26 cellular contexts compared by ENCODE assay signal in the genomic region with DNA sequence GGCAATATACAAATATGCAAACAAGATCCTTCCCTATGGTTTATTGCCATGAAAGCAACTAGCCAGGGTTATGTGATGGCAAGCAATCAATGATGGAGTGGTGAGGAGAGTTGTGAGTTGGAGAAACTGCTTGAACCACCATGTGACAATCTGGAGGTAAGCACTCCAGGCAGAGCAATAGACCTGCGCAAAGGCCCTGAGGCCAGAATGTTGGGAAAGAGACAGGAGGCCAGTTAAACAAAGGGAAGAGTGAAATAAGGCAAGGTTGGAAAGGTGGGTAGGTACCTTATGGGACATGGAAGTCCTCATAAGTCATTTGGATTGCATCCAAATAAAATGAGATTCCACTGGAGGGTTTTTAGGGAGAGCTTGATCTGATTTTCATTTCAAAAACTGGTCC.
"Had no signal": no experiment of that assay in that cellular context is flagged by ENCODE, and none has a peak within 500 bp of the region (broad histone marks: within the 10 kb centered on the region; RNA-seq: fewer than 3 reads in every experiment).

No MANE protein-coding gene starts in this region.

- H3K4me1 Mint-ChIP-seq: memory B cell; naive B cell; stimulated activated memory B cell treated with anti-CD40 and anti-IgM and Interleukin-4, amounts not matched to agents 10 μg/mL and 1 μg/mL and 100 μg/mL, for 72 hours had no signal

- H3K27me3 Mint-ChIP-seq: stimulated activated memory B cell treated with anti-CD40 and anti-IgM and Interleukin-4, amounts not matched to agents 10 μg/mL and 1 μg/mL and 100 μg/mL, for 72 hours; stimulated activated naive CD8-positive, alpha-beta T cell treated with anti-CD3 and anti-CD28 coated beads, Interleukin-15, Interleukin-2, amounts not matched to agents 100 ng/mL and 50 ng/mL, for 24 hours had no signal

- H3K4me3 ChIP-seq: colonic mucosa, esophagus muscularis mucosa, gastroesophageal sphincter, heart left ventricle, hepatocyte, lung, mucosa of descending colon, prostate gland, right atrium auricular region, spleen, thoracic aorta, transverse colon had no signal

- H2AFZ ChIP-seq: hepatocyte had no signal

- H3K4me2 ChIP-seq: hepatocyte had no signal

- H3K9me3 ChIP-seq: colonic mucosa, esophagus muscularis mucosa, gastroesophageal sphincter, heart left ventricle, mucosa of descending colon, prostate gland, right atrium auricular region, spleen, thoracic aorta, transverse colon had no signal

- FAIRE-seq: endothelial cell of umbilical vein, kidney had no signal

- DNase-seq: colonic mucosa; effector CD8-positive, alpha-beta T cell; endodermal cell; foreskin keratinocyte; heart left ventricle; kidney; mucosa of descending colon; naive B cell; nucleus accumbens; spleen; stimulated activated CD4-positive, alpha-beta T cell treated with anti-CD3 and anti-CD28 coated beads, Interleukin-4, amount 100 ng/mL, for 4 hours; transverse colon had no signal

- H3K36me3 ChIP-seq: colonic mucosa, esophagus muscularis mucosa, gastroesophageal sphincter, heart left ventricle, prostate gland, right atrium auricular region, spleen, thoracic aorta, transverse colon had no signal

- H3K27me3 ChIP-seq: colonic mucosa, esophagus muscularis mucosa, foreskin keratinocyte, gastroesophageal sphincter, hepatocyte, right atrium auricular region, spleen, transverse colon had no signal

- H3K4me1 ChIP-seq: colonic mucosa, prostate gland had no signal

- H3K27ac ChIP-seq: colonic mucosa, esophagus muscularis mucosa, foreskin keratinocyte, gastroesophageal sphincter, heart left ventricle, hepatocyte, prostate gland, right atrium auricular region, spleen, thoracic aorta, transverse colon had no signal

- H3K79me2 ChIP-seq: hepatocyte had no signal

- H3K9me3 Mint-ChIP-seq: dendritic cell treated with granulocyte-macrophage colony-stimulating factor and Interleukin-4, amounts not matched to agents 40 ng/mL and 50 ng/mL, for 4 days; endodermal cell; memory B cell had no signal

- H3K36me3 Mint-ChIP-seq: memory B cell; mesothelial cell of epicardium; naive B cell; natural killer cell treated with Interleukin-12 subunit alpha and Interleukin-12 subunit beta and Interleukin-15 and Interleukin-18, amount 100 ng/mL, for 72 hours; stimulated activated memory B cell treated with anti-CD40 and anti-IgM and Interleukin-4, amounts not matched to agents 10 μg/mL and 1 μg/mL and 100 μg/mL, for 72 hours had no signal

- H3K27ac Mint-ChIP-seq: dendritic cell treated with granulocyte-macrophage colony-stimulating factor and Interleukin-4, amounts not matched to agents 40 ng/mL and 50 ng/mL, for 4 days; endodermal cell; memory B cell; mesothelial cell of epicardium; natural killer cell treated with Interleukin-12 subunit alpha and Interleukin-12 subunit beta and Interleukin-15 and Interleukin-18, amount 100 ng/mL, for 72 hours; stimulated activated memory B cell treated with anti-CD40 and anti-IgM and Interleukin-4, amounts not matched to agents 10 μg/mL and 1 μg/mL and 100 μg/mL, for 72 hours; stimulated activated naive CD8-positive, alpha-beta T cell treated with anti-CD3 and anti-CD28 coated beads, Interleukin-15, Interleukin-2, amounts not matched to agents 100 ng/mL and 50 ng/mL, for 24 hours had no signal

- H3K4me3 Mint-ChIP-seq: dendritic cell treated with granulocyte-macrophage colony-stimulating factor and Interleukin-4, amounts not matched to agents 40 ng/mL and 50 ng/mL, for 4 days; endodermal cell; memory B cell; mesothelial cell of epicardium; naive B cell; natural killer cell treated with Interleukin-12 subunit alpha and Interleukin-12 subunit beta and Interleukin-15 and Interleukin-18, amount 100 ng/mL, for 72 hours; stimulated activated memory B cell treated with anti-CD40 and anti-IgM and Interleukin-4, amounts not matched to agents 10 μg/mL and 1 μg/mL and 100 μg/mL, for 72 hours; stimulated activated naive CD8-positive, alpha-beta T cell treated with anti-CD3 and anti-CD28 coated beads, Interleukin-15, Interleukin-2, amounts not matched to agents 100 ng/mL and 50 ng/mL, for 24 hours had no signal
